ENCODE assay signal across 8 cellular contexts in genomic region chr11:76318744-76319384, GRCh38.
DNase-seq lines count a peak whose midpoint lies in the region; ATAC-seq lines count a peak whose summit lies in the region.

No MANE protein-coding gene starts in this region.

- DNase-seq in EL: peak; percentile 64
- peak; percentile 84 for DNase-seq in NCI-H510A treated with DMSO at 0.1 percent for 48 hours (lab: John Stamatoyannopoulos, UW)
- peak; percentile 83 for DNase-seq in activated CD4-positive, alpha-beta T cell treated with anti-CD3 and anti-CD28 coated beads for 24 hours (ENCODE audit: low read depth in 2 of 2)
- peak; percentile 81 for DNase-seq in cerebellum (ENCODE audit: low spot score)
- DNase-seq in left lobe of liver (ENCODE audit: low spot score): peak; percentile 85
- peak; percentile 74 to 83 for DNase-seq in stimulated activated CD4-positive, alpha-beta T cell treated with anti-CD3 and anti-CD28 coated beads, Interleukin-4, amount 100 ng/mL, for 4 hours

- peak; percentile 91 for ATAC-seq in HG02981 (IDR thresholded peaks at IDR 0.05; ENCODE audit: unreplicated experiment)
- peak; percentile 97 for ATAC-seq in left lobe of liver
- no peak for ATAC-seq in HG03378 (IDR thresholded peaks at IDR 0.05; ENCODE audit: unreplicated experiment)
